ENCODE assay signal across 16 cellular contexts in the genomic region with DNA sequence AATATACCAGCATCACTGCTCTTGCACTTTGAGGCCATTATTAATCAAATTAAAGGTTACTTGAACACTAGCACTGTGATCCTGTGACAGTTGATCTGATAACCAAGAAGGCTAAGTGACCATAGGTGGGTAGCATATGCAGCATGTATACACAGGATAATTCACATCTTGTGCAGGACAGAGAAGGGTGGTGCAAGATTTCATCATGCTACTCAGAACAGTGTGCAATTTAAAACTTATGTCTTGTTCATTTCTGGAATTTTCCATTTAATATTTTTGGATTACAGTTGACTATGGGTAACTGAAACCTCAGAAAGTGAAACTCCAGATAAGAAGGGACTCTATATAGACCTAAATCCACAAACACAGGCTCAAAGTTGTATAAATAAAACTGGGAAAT.
A peak's percentile ranks its signal among the peaks of the same experiment; 100 is the strongest.
DNase-seq lines count a peak whose midpoint lies in the region; ATAC-seq, FAIRE-seq and TF ChIP-seq lines count a peak whose summit lies in the region.
"Had no signal": no experiment of that assay in that cellular context is flagged by ENCODE, and none has a peak within 500 bp of the region (broad histone marks: within the 10 kb centered on the region; RNA-seq: fewer than 3 reads in every experiment).

No MANE protein-coding gene starts in this region.

- CTCF ChIA-PET in Caco-2 (lab: Charles Lee) (no interaction called here), HepG2 (lab: Yijun Ruan, JAX; ENCODE audit: low intra/inter-chr PET ratio, low total read pairs) (no interaction called here)

- H3K4me1 Mint-ChIP-seq in Caco-2 (ENCODE audit: low read depth, unreplicated experiment) (peaks cover 10% of the 10 kb centered on the region), immature natural killer cell (no peaks in the 10 kb centered on the region)
- H3K4me1 Mint-ChIP-seq: CD8-positive, alpha-beta memory T cell had no signal

- H2AFZ ChIP-seq in HepG2 (ENCODE audit: low read length), result no peak overlapping the region

- H3K27ac Mint-ChIP-seq in Caco-2 (ENCODE audit: unreplicated experiment) (peak overlapping the region; percentile 57), immature natural killer cell (no peak overlapping the region)
- H3K27ac Mint-ChIP-seq: CD8-positive, alpha-beta memory T cell; HFFc6; IgD-negative memory B cell had no signal

- TF ChIP-seq POLR2A in HepG2 (IDR thresholded peaks at IDR 0.05; ENCODE audit: insufficient read depth in 1 of 2, low read depth in 2 of 2, low read length in 2 of 2), result no peak
- no peak for TF ChIP-seq POLR2A in upper lobe of left lung (IDR thresholded peaks at IDR 0.05)

- H3K27me3 ChIP-seq in Caco-2 (replicated peaks; ENCODE audit: control insufficient read depth, insufficient read depth, low read length) (no peaks in the 10 kb centered on the region), HepG2 (ENCODE audit: control insufficient read depth in 1 of 2, insufficient read depth in 2 of 2, low read length in 2 of 2) (no peaks in the 10 kb centered on the region), upper lobe of left lung (no peaks in the 10 kb centered on the region), dorsolateral prefrontal cortex (no peaks in the 10 kb centered on the region)
- H3K27me3 ChIP-seq: BLaER1 had no signal

- H3K4me3 ChIP-seq in Caco-2 (ENCODE audit: low read depth, low read length) (no peak overlapping the region), fibroblast of the aortic adventitia (ENCODE audit: low read depth, low read length) (no peak overlapping the region), HepG2 (replicated peaks in 1 of 3; ENCODE audit: insufficient read depth in 1 of 3, low read depth in 2 of 3, low read length in 3 of 3) (no peak overlapping the region), upper lobe of left lung (no peak overlapping the region), dorsolateral prefrontal cortex (no peak overlapping the region)
- H3K4me3 ChIP-seq: BLaER1 had no signal

- TF ChIP-seq RAD21 in HepG2 (CRISPR knock-in tag; IDR thresholded peaks at IDR 0.05), result no peak

- H3K79me2 ChIP-seq in HepG2 (ENCODE audit: insufficient read depth, low read length), result no peaks in the 10 kb centered on the region

- in situ Hi-C loops in HepG2 (cut with HindIII; ENCODE audit: extremely low pct_ligation_motif_present, low pct_unique_long_range_greater_than_20kb), result no loop called here

- H3K36me3 ChIP-seq in Caco-2 (ENCODE audit: control insufficient read depth, insufficient read depth, low read length), result no peaks in the 10 kb centered on the region
- no peaks in the 10 kb centered on the region for H3K36me3 ChIP-seq in HepG2 (replicated peaks in 1 of 2; ENCODE audit: control insufficient read depth in 1 of 2, insufficient read depth in 2 of 2, low read length in 2 of 2)
- no peaks in the 10 kb centered on the region for H3K36me3 ChIP-seq in upper lobe of left lung
- H3K36me3 ChIP-seq: BLaER1 had no signal

- no peak overlapping the region for H3K27ac ChIP-seq in HepG2 (ENCODE audit: extremely low read length, insufficient read depth, low read length)
- no peak overlapping the region for H3K27ac ChIP-seq in upper lobe of left lung
- no peak overlapping the region for H3K27ac ChIP-seq in dorsolateral prefrontal cortex
- H3K27ac ChIP-seq: 22Rv1, BLaER1, HL-60 had no signal

- POLR2A ChIA-PET in Caco-2 (lab: Charles Lee), result no interaction called here
- POLR2A ChIA-PET in HepG2 (lab: Yijun Ruan, JAX), result no interaction called here

- no peak overlapping the region for H3K9ac ChIP-seq in HepG2 (ENCODE audit: insufficient read depth, low read depth, low read length)
- H3K9ac ChIP-seq: BLaER1 had no signal

- peak overlapping the region; percentile 27; the same call in 1 of the 2 replicates for H3K4me2 ChIP-seq in HepG2 (ENCODE audit: low read depth, low read length)
- H3K4me2 ChIP-seq: BLaER1 had no signal

- H3K27me3 Mint-ChIP-seq in Caco-2 (ENCODE audit: insufficient read depth, unreplicated experiment) (no peaks in the 10 kb centered on the region), immature natural killer cell (ENCODE audit: low read depth in 3 of 3) (peaks cover 0 to 2% (median 2%) of the 10 kb centered on the region in 3 donors)

- BruUV-seq in Caco-2 (replicated peaks; lab: Mats Ljungman, UMichigan) (no TSS peak), HepG2 (replicated peaks; lab: Mats Ljungman, UMichigan) (no TSS peak)

- TF ChIP-seq CTCF in Caco-2 (IDR thresholded peaks at IDR 0.05; ENCODE audit: insufficient read depth in 1 of 2, low read depth in 1 of 2, low read length in 1 of 2, severe bottlenecking in 1 of 2, unreplicated experiment in 1 of 2), result no peak
- TF ChIP-seq CTCF in fibroblast of the aortic adventitia (IDR thresholded peaks at IDR 0.05; ENCODE audit: insufficient read depth, low read length), result no peak
- no peak for TF ChIP-seq CTCF in HepG2 (CRISPR knock-in tag; IDR thresholded peaks at IDR 0.05)
- no peak for TF ChIP-seq CTCF in upper lobe of left lung (IDR thresholded peaks at IDR 0.05)
- no peak for TF ChIP-seq CTCF in dorsolateral prefrontal cortex (IDR thresholded peaks at IDR 0.05 in 54 of 56, conservative IDR thresholded peaks at IDR 0.05 in 2 of 56; ENCODE audit: low read depth in 1 of 56, partially characterized antibody in 56 of 56)

- H3K9me3 ChIP-seq in Caco-2, result peaks cover 1% of the 10 kb centered on the region; the same call in 1 of the 2 replicates
- peaks cover 5% of the 10 kb centered on the region; the same call in 1 of the 2 replicates for H3K9me3 ChIP-seq in HepG2 (ENCODE audit: low read length)
- H3K9me3 ChIP-seq in upper lobe of left lung, result no peaks in the 10 kb centered on the region

- H3K9me3 Mint-ChIP-seq in Caco-2 (ENCODE audit: unreplicated experiment), result peaks cover 27% of the 10 kb centered on the region
- H3K9me3 Mint-ChIP-seq in immature natural killer cell, result peaks cover 0 to 10% (median 1%) of the 10 kb centered on the region in 6 donors
- H3K9me3 Mint-ChIP-seq: HFFc6 had no signal

- FAIRE-seq in HepG2 (lab: Jason Lieb, UNC), result no peak

- intact Hi-C loops in Caco-2 (cut with micrococcal nuclease; ENCODE audit: unreplicated experiment) (loop anchor here (2.0 kb wide), 2 partner anchors 24 to 78 kb away; a partner anchor contains a TSS), HepG2 (cut with micrococcal nuclease; ENCODE audit: unreplicated experiment) (no loop called here), dorsolateral prefrontal cortex (cut with DNase I) (no loop called here)

- DNase-seq in Caco-2 (no peak), OCI-M1 (lab: John Stamatoyannopoulos, UW) (peak; percentile 27), fibroblast of the aortic adventitia (ENCODE audit: low read depth) (peak; percentile 18), HepG2 (ENCODE audit: low spot score) (no peak), upper lobe of left lung (no peak), immature natural killer cell (no peak), dorsolateral prefrontal cortex (no peak)
- DNase-seq: CD8-positive, alpha-beta memory T cell; DMS53; GF-D8; HCEC 1CT; HFFc6 had no signal

- peaks cover 17% of the 10 kb centered on the region for H3K4me1 ChIP-seq in Caco-2
- H3K4me1 ChIP-seq in HepG2 (ENCODE audit: insufficient read depth, low read length), result peaks cover 18% of the 10 kb centered on the region
- no peaks in the 10 kb centered on the region for H3K4me1 ChIP-seq in upper lobe of left lung
- H3K4me1 ChIP-seq: BLaER1 had no signal

- H3K36me3 Mint-ChIP-seq in Caco-2 (ENCODE audit: insufficient read depth, unreplicated experiment) (no peaks in the 10 kb centered on the region), immature natural killer cell (no peaks in the 10 kb centered on the region)
- H3K36me3 Mint-ChIP-seq: CD8-positive, alpha-beta memory T cell; IgD-negative memory B cell had no signal

- H3K4me3 Mint-ChIP-seq in Caco-2 (ENCODE audit: unreplicated experiment) (no peak overlapping the region), immature natural killer cell (no peak overlapping the region)
- H3K4me3 Mint-ChIP-seq: CD8-positive, alpha-beta memory T cell; HFFc6 had no signal

- ATAC-seq in HepG2, result no peak; the same call in 2 of the 3 replicates
- no peak for ATAC-seq in upper lobe of left lung (ENCODE audit: low FRiP score in 2 of 2)

- no peaks in the 10 kb centered on the region for H4K20me1 ChIP-seq in HepG2 (ENCODE audit: insufficient read depth, low read length)
- H4K20me1 ChIP-seq: BLaER1 had no signal

- TF ChIP-seq EP300 in HepG2 (IDR thresholded peaks at IDR 0.05; ENCODE audit: low read depth in 2 of 2, low read length in 2 of 2) (no peak), HepG2 (CRISPR knock-in tag; IDR thresholded peaks at IDR 0.05; ENCODE audit: borderline replicate concordance) (no peak), upper lobe of left lung (IDR thresholded peaks at IDR 0.05) (no peak)

TF ChIP-seq in HepG2, 621 proteins besides CTCF, POLR2A, EP300 and RAD21:
- TF ChIP-seq, protein P1, sequence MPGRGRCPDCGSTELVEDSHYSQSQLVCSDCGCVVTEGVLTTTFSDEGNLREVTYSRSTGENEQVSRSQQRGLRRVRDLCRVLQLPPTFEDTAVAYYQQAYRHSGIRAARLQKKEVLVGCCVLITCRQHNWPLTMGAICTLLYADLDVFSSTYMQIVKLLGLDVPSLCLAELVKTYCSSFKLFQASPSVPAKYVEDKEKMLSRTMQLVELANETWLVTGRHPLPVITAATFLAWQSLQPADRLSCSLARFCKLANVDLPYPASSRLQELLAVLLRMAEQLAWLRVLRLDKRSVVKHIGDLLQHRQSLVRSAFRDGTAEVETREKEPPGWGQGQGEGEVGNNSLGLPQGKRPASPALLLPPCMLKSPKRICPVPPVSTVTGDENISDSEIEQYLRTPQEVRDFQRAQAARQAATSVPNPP (CRISPR knock-in tag; IDR thresholded peaks at IDR 0.05), result no peak
- TF ChIP-seq, protein P2, sequence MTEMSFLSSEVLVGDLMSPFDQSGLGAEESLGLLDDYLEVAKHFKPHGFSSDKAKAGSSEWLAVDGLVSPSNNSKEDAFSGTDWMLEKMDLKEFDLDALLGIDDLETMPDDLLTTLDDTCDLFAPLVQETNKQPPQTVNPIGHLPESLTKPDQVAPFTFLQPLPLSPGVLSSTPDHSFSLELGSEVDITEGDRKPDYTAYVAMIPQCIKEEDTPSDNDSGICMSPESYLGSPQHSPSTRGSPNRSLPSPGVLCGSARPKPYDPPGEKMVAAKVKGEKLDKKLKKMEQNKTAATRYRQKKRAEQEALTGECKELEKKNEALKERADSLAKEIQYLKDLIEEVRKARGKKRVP (CRISPR knock-in tag; IDR thresholded peaks at IDR 0.05), result peak in 1 of 2 experiments; percentile 57; a peak in 1 of 4 replicates
- TF ChIP-seq RBM22 (optimal IDR thresholded peaks at IDR 0.05; ENCODE audit: low read length) (no peak), ZNF776 (CRISPR knock-in tag; IDR thresholded peaks at IDR 0.05) (no peak), ASH2L (IDR thresholded peaks at IDR 0.05; ENCODE audit: insufficient read length, low read depth, low read length) (no peak), ZFX (CRISPR knock-in tag; IDR thresholded peaks at IDR 0.05; ENCODE audit: low read depth) (no peak), GABPA (IDR thresholded peaks at IDR 0.05; ENCODE audit: low read depth, low read length) (no peak), GABPA (CRISPR knock-in tag; IDR thresholded peaks at IDR 0.05; ENCODE audit: low read depth) (no peak)

Comparison
In these comparisons a context has a peak if more than half of its experiments do, and no peak if none do; other contexts are left out.
1. DNase-seq: peak in OCI-M1 (single experiment) and fibroblast of the aortic adventitia (single experiment); none in Caco-2 (0 of 2), HepG2 (single experiment), upper lobe of left lung (0 of 2), immature natural killer cell (0 of 3) and dorsolateral prefrontal cortex (0 of 10).